13 cellular contexts compared by ENCODE assay signal in the genomic region with DNA sequence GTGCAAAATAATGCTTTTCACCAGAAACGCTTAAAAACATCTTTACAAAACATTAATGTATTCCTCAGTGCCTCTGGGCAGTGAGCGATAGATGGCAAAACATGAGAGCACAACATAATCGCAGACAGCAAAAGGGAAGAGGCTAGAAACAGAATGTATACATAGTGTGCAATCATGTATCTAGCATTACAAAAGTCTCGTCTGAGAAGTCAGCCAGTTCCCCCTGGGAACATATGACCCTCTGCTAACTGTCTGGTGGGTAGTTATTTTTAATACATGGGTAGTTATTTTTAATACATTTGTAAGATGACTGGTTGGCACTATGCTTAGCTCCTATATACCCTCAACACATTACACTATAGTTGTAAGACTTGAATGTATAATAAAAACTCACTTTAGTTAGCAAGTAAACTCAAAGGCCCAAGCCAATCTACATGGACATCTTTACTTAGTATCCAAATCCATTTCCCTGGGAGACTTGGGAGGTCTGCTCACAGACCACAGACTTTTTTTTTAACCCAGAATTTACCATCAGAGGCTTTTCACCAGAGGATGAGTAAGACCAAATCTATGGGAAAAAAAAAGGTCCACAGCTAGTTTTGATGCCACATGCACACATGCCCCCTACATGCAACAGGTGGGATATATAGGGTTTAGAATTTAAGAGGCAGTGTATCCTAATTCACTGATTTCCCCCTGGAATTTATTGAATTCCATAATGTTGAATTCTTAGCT.
DNase-seq lines count a peak whose midpoint lies in the region; ATAC-seq and TF ChIP-seq lines count a peak whose summit lies in the region.
"Had no signal": no experiment of that assay in that cellular context is flagged by ENCODE, and none has a peak within 500 bp of the region (broad histone marks: within the 10 kb centered on the region; RNA-seq: fewer than 3 reads in every experiment).

No MANE protein-coding gene starts in this region.

- H3K4me3 ChIP-seq in SJSA1 (no peak overlapping the region), uterus (no peak overlapping the region)
- H3K4me3 ChIP-seq: breast epithelium, heart right ventricle had no signal

- no peak for TF ChIP-seq POLR2A in uterus (IDR thresholded peaks at IDR 0.05)

- no peaks in the 10 kb centered on the region for H3K36me3 ChIP-seq in SJSA1
- H3K36me3 ChIP-seq in uterus, result no peaks in the 10 kb centered on the region
- H3K36me3 ChIP-seq: breast epithelium, heart right ventricle had no signal

- H3K27me3 ChIP-seq in SJSA1 (replicated peaks), result no peaks in the 10 kb centered on the region
- H3K27me3 ChIP-seq in uterus, result no peaks in the 10 kb centered on the region
- H3K27me3 ChIP-seq: breast epithelium, heart right ventricle had no signal

- in situ Hi-C loops in GM13977 (cut with MboI; ENCODE audit: low pct_unique_long_range_greater_than_20kb, low sequenced_read_pairs, unreplicated experiment), result no loop called here

- TF ChIP-seq CTCF in GM13977 (IDR thresholded peaks at IDR 0.05; ENCODE audit: extremely low read depth, insufficient read depth, missing control alignments) (peak; percentile 41), uterus (IDR thresholded peaks at IDR 0.05) (no peak)

- no peaks in the 10 kb centered on the region for H3K9me3 ChIP-seq in SJSA1 (replicated peaks)
- H3K9me3 ChIP-seq in uterus, result no peaks in the 10 kb centered on the region
- H3K9me3 ChIP-seq: breast epithelium had no signal

- peak overlapping the region; percentile 3; the same call in 1 of the 2 replicates for H3K27ac ChIP-seq in SJSA1
- no peak overlapping the region for H3K27ac ChIP-seq in uterus

- DNase-seq in A172 (ENCODE audit: low spot score) (peak; percentile 42), GM13977 (ENCODE audit: low spot score) (no peak), SJSA1 (ENCODE audit: low read depth in 1 of 2, low spot score in 2 of 2) (peak in 1 of 2 experiments; percentile 62), glomerular visceral epithelial cell (ENCODE audit: extremely low spot score) (peak; percentile 64), uterus (no peak)
- DNase-seq: activated CD8-positive, alpha-beta memory T cell treated with anti-CD3 and anti-CD28 coated beads for 24 hours; CD8-positive, alpha-beta T cell; heart right ventricle; NCI-H1092 had no signal

- intact Hi-C loops in uterus (cut with DNase I; ENCODE audit: low total_unique reads), result no loop called here

- H3K4me1 ChIP-seq in SJSA1 (replicated peaks), result peaks cover 35% of the 10 kb centered on the region
- H3K4me1 ChIP-seq in uterus, result no peaks in the 10 kb centered on the region

- ATAC-seq in HG02610 (IDR thresholded peaks at IDR 0.05; ENCODE audit: unreplicated experiment), result no peak
- ATAC-seq in HG03469 (IDR thresholded peaks at IDR 0.05; ENCODE audit: unreplicated experiment), result no peak
- ATAC-seq in GM19452 (IDR thresholded peaks at IDR 0.05; ENCODE audit: unreplicated experiment), result no peak
- ATAC-seq: CD8-positive, alpha-beta T cell had no signal

Comparison
In these comparisons a context has a peak if more than half of its experiments do, and no peak if none do; other contexts are left out.
1. DNase-seq: peak in A172 (single experiment) and glomerular visceral epithelial cell (single experiment); none in GM13977 (single experiment) and uterus (0 of 2).